ENCODE assay signal across 3 cellular contexts in the genomic region with DNA sequence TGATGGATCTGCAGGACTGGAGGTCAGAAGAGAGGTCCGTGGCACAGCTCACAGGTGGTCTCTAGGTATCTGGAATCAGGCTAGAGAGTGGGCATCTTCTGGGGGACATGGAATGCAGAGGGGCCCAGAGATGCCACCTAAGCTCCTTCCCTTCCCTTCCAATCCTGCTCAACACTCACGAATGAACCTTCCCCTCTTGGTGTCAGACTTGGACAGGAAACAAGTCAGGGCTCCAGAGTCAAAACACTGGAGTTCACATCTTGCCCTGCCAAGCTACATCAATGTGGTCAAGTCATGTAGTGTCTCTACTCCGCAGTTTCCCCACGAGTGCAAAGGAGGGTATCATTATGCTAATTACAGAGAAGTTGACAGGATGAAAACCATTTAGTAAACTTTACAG.
TF ChIP-seq lines count a peak whose summit lies in the region.

No MANE protein-coding gene starts in this region.

TF ChIP-seq in A549, 52 proteins besides CTCF, POLR2A, EP300 and RAD21 (continues in another document):
- TF ChIP-seq NFE2L2 (conservative IDR thresholded peaks at IDR 0.05; ENCODE audit: low read length): no peak
- TF ChIP-seq, protein P1, sequence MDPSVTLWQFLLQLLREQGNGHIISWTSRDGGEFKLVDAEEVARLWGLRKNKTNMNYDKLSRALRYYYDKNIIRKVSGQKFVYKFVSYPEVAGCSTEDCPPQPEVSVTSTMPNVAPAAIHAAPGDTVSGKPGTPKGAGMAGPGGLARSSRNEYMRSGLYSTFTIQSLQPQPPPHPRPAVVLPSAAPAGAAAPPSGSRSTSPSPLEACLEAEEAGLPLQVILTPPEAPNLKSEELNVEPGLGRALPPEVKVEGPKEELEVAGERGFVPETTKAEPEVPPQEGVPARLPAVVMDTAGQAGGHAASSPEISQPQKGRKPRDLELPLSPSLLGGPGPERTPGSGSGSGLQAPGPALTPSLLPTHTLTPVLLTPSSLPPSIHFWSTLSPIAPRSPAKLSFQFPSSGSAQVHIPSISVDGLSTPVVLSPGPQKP (IDR thresholded peaks at IDR 0.05; ENCODE audit: low read depth, low read length): no peak
- TF ChIP-seq, protein P2, sequence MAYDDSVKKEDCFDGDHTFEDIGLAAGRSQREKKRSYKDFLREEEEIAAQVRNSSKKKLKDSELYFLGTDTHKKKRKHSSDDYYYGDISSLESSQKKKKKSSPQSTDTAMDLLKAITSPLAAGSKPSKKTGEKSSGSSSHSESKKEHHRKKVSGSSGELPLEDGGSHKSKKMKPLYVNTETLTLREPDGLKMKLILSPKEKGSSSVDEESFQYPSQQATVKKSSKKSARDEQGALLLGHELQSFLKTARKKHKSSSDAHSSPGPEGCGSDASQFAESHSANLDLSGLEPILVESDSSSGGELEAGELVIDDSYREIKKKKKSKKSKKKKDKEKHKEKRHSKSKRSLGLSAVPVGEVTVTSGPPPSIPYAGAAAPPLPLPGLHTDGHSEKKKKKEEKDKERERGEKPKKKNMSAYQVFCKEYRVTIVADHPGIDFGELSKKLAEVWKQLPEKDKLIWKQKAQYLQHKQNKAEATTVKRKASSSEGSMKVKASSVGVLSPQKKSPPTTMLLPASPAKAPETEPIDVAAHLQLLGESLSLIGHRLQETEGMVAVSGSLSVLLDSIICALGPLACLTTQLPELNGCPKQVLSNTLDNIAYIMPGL (CRISPR knock-in tag; IDR thresholded peaks at IDR 0.05; ENCODE audit: borderline replicate concordance): no peak
- TF ChIP-seq NR3C1 (IDR thresholded peaks at IDR 0.05): no peak
- TF ChIP-seq PHF8 (IDR thresholded peaks at IDR 0.05; ENCODE audit: borderline replicate concordance, low read depth): no peak
- TF ChIP-seq BHLHE40 (IDR thresholded peaks at IDR 0.05; ENCODE audit: low read depth, low read length): no peak
- TF ChIP-seq MYC (IDR thresholded peaks at IDR 0.05; ENCODE audit: borderline replicate concordance, low read length): no peak
- TF ChIP-seq, protein P3, sequence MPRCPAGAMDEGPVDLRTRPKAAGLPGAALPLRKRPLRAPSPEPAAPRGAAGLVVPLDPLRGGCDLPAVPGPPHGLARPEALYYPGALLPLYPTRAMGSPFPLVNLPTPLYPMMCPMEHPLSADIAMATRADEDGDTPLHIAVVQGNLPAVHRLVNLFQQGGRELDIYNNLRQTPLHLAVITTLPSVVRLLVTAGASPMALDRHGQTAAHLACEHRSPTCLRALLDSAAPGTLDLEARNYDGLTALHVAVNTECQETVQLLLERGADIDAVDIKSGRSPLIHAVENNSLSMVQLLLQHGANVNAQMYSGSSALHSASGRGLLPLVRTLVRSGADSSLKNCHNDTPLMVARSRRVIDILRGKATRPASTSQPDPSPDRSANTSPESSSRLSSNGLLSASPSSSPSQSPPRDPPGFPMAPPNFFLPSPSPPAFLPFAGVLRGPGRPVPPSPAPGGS (IDR thresholded peaks at IDR 0.05): no peak
- no peak for TF ChIP-seq MAZ (IDR thresholded peaks at IDR 0.05; ENCODE audit: borderline replicate concordance, low read depth, low read length)
- TF ChIP-seq CHD2 (IDR thresholded peaks at IDR 0.05; ENCODE audit: low read length, partially characterized antibody): no peak
- no peak for TF ChIP-seq HDAC2 (IDR thresholded peaks at IDR 0.05)
- TF ChIP-seq HOXB13 (CRISPR knock-in tag; IDR thresholded peaks at IDR 0.05; ENCODE audit: low read depth): no peak
- TF ChIP-seq ESRRA (IDR thresholded peaks at IDR 0.05; ENCODE audit: borderline replicate concordance, low read length): no peak
- TF ChIP-seq EHMT2 (IDR thresholded peaks at IDR 0.05; ENCODE audit: low read depth): no peak
- TF ChIP-seq MAFK (IDR thresholded peaks at IDR 0.05; ENCODE audit: partially characterized antibody): no peak

TF ChIP-seq in IMR-90, 13 proteins besides CTCF, POLR2A, EP300 and RAD21:
- no peak for TF ChIP-seq FOS (IDR thresholded peaks at IDR 0.05; ENCODE audit: low read depth, low read length)
- TF ChIP-seq RCOR1 (IDR thresholded peaks at IDR 0.05; ENCODE audit: insufficient replicate concordance, low read length): no peak
- TF ChIP-seq MAFK (IDR thresholded peaks at IDR 0.05; ENCODE audit: low read depth, low read length): no peak
- TF ChIP-seq CHD1 (IDR thresholded peaks at IDR 0.05; ENCODE audit: low read depth, low read length): no peak
- TF ChIP-seq MXI1 (IDR thresholded peaks at IDR 0.05; ENCODE audit: borderline replicate concordance, low read depth, low read length): no peak
- TF ChIP-seq, protein P1 (IDR thresholded peaks at IDR 0.05; ENCODE audit: borderline replicate concordance, low read depth, low read length): no peak
- TF ChIP-seq SMC3 (IDR thresholded peaks at IDR 0.05; ENCODE audit: low read depth, low read length): no peak
- TF ChIP-seq, protein P4, sequence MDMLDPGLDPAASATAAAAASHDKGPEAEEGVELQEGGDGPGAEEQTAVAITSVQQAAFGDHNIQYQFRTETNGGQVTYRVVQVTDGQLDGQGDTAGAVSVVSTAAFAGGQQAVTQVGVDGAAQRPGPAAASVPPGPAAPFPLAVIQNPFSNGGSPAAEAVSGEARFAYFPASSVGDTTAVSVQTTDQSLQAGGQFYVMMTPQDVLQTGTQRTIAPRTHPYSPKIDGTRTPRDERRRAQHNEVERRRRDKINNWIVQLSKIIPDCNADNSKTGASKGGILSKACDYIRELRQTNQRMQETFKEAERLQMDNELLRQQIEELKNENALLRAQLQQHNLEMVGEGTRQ (IDR thresholded peaks at IDR 0.05; ENCODE audit: low read depth, low read length): no peak
- no peak for TF ChIP-seq CEBPB (IDR thresholded peaks at IDR 0.05; ENCODE audit: low read depth, low read length)

TF ChIP-seq in GM12878, 131 proteins besides CTCF, POLR2A, EP300 and RAD21:
- no peak for TF ChIP-seq RCOR1 (conservative IDR thresholded peaks at IDR 0.05; ENCODE audit: low read depth, low read length)
- no peak for TF ChIP-seq SPI1 (IDR thresholded peaks at IDR 0.05; ENCODE audit: borderline replicate concordance, insufficient read depth, low read depth, low read length)
- TF ChIP-seq CBX3 (IDR thresholded peaks at IDR 0.05; ENCODE audit: borderline replicate concordance, low read depth): no peak
- no peak for TF ChIP-seq POU2F2 (IDR thresholded peaks at IDR 0.05; ENCODE audit: borderline replicate concordance, low read depth, low read length)
- no peak for TF ChIP-seq MYB (IDR thresholded peaks at IDR 0.05; ENCODE audit: borderline replicate concordance, low read depth, low read length)
- no peak for TF ChIP-seq SRF (IDR thresholded peaks at IDR 0.05; ENCODE audit: low read depth in 2 of 2, low read length in 2 of 2)
- TF ChIP-seq ZNF384 (IDR thresholded peaks at IDR 0.05; ENCODE audit: borderline replicate concordance, low read depth, low read length): no peak
- TF ChIP-seq, protein P5, sequence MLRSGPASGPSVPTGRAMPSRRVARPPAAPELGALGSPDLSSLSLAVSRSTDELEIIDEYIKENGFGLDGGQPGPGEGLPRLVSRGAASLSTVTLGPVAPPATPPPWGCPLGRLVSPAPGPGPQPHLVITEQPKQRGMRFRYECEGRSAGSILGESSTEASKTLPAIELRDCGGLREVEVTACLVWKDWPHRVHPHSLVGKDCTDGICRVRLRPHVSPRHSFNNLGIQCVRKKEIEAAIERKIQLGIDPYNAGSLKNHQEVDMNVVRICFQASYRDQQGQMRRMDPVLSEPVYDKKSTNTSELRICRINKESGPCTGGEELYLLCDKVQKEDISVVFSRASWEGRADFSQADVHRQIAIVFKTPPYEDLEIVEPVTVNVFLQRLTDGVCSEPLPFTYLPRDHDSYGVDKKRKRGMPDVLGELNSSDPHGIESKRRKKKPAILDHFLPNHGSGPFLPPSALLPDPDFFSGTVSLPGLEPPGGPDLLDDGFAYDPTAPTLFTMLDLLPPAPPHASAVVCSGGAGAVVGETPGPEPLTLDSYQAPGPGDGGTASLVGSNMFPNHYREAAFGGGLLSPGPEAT (IDR thresholded peaks at IDR 0.05; ENCODE audit: low read depth): no peak
- no peak for TF ChIP-seq DPF2 (IDR thresholded peaks at IDR 0.05)
- TF ChIP-seq IRF4 (IDR thresholded peaks at IDR 0.05; ENCODE audit: low read depth, low read length): no peak
- TF ChIP-seq ASH2L (IDR thresholded peaks at IDR 0.05; ENCODE audit: borderline replicate concordance, low read depth): no peak
- TF ChIP-seq POLR2AphosphoS5 (IDR thresholded peaks at IDR 0.05; ENCODE audit: low read length): no peak
- TF ChIP-seq, protein P6, sequence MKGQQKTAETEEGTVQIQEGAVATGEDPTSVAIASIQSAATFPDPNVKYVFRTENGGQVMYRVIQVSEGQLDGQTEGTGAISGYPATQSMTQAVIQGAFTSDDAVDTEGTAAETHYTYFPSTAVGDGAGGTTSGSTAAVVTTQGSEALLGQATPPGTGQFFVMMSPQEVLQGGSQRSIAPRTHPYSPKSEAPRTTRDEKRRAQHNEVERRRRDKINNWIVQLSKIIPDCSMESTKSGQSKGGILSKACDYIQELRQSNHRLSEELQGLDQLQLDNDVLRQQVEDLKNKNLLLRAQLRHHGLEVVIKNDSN (IDR thresholded peaks at IDR 0.05; ENCODE audit: borderline replicate concordance, extremely low read length, insufficient read depth, low read depth, low read length): no peak
- TF ChIP-seq MYC (IDR thresholded peaks at IDR 0.05; ENCODE audit: insufficient read depth, insufficient read length, insufficient replicate concordance, low read length, severe bottlenecking): no peak
- TF ChIP-seq BACH1 (IDR thresholded peaks at IDR 0.05; ENCODE audit: borderline replicate concordance): no peak
- TF ChIP-seq, protein P7, sequence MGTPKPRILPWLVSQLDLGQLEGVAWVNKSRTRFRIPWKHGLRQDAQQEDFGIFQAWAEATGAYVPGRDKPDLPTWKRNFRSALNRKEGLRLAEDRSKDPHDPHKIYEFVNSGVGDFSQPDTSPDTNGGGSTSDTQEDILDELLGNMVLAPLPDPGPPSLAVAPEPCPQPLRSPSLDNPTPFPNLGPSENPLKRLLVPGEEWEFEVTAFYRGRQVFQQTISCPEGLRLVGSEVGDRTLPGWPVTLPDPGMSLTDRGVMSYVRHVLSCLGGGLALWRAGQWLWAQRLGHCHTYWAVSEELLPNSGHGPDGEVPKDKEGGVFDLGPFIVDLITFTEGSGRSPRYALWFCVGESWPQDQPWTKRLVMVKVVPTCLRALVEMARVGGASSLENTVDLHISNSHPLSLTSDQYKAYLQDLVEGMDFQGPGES (IDR thresholded peaks at IDR 0.05): no peak
TF ChIP-seq in GM12878: peak in this region for 0.
